8 cellular contexts compared by ENCODE assay signal in the genomic region with DNA sequence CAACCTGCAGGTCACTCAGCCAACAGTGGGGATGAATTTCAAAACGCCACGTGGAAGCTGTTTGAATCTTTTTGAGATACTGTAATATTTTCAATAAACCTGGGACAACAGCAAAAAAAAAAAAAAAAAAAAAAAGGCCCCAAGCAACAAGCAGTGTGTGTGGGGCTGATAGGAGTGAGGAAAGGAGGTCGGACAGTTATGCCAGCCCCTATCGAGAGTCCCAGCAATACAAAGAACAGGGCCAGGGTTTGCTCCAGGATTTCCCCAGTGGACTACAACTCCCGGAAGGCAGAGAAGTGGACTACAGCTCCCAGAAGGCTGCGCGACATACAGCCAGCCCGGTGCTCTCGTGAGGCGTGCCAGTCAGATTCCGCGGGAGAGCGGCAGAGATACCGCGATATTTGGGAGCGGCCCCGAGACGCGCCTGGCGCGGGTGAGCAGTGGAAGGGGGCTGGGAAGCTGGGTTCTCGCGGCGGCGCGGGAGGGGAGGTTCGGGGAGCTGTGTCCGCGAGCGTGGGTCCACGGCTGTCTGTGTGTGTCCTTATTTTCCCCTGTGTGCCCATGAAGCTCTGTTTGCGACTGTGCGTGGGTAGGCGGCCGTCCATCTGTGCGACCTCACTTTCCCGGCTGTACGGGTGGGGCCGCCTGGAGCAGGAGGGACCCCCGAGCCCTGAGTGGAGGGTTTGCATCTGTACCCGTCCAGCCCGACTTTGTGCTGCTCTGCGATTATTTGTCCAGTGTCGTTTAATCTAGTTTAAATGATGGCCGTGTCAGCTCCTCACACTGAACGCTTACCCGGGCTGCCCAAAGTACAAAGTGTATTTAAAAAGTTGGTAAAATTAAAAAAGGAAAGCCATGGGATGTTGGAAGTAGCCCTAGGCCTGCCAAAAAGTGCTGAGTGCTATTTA. TPM values are rescaled to one million over a fixed set of nuclear protein-coding genes. Genes with fewer than 3 reads are reported as not detected.
A peak's percentile ranks its signal among the peaks of the same experiment; 100 is the strongest.
DNase-seq lines count a peak whose midpoint lies in the region; ATAC-seq and TF ChIP-seq lines count a peak whose summit lies in the region.

A gene with protein sequence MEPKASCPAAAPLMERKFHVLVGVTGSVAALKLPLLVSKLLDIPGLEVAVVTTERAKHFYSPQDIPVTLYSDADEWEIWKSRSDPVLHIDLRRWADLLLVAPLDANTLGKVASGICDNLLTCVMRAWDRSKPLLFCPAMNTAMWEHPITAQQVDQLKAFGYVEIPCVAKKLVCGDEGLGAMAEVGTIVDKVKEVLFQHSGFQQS (plus strand): TSS at position 397 of the 908 bp plus-strand sequence. CDS start 4,729 bp downstream, outside the sequence.

- DNase-seq in DMS79 (lab: John Stamatoyannopoulos, UW) (peak; percentile 71), Karpas-422 (peak; percentile 98), RKO (ENCODE audit: low spot score) (peak; percentile 96), activated T-helper 1 cell treated with Interleukin-2 at 50 U/mL for 16 hours (ENCODE audit: low read depth) (peak; percentile 83), esophagus muscularis mucosa (ENCODE audit: extremely low spot score) (peak; percentile 97), myocyte (ENCODE audit: low read depth) (peak; percentile 97)
- DNase-seq in stimulated activated CD8-positive, alpha-beta memory T cell treated with anti-CD3 and anti-CD28 coated beads, Interleukin-7, amount 100 ng/mL, for 48 hours (ENCODE audit: extremely low read depth in 1 of 2, low read depth in 1 of 2): peak; percentile 83 to 93

- H3K27ac ChIP-seq in Karpas-422 (ENCODE audit: low read length) (peak within 1 kb of the TSS; percentile 83), esophagus muscularis mucosa (replicated peaks in 1 of 4) (peak within 1 kb of the TSS; percentile 87 to 90 (median 88))

- H3K4me1 ChIP-seq in Karpas-422 (ENCODE audit: low read length): peaks cover 65% of the 10 kb centered on the region
- peaks cover 11 to 28% (median 17%) of the 10 kb centered on the region in 4 donors for H3K4me1 ChIP-seq in esophagus muscularis mucosa

- no peaks in the 10 kb centered on the region for H3K79me2 ChIP-seq in Karpas-422 (ENCODE audit: low read length)

- H3K4me3 ChIP-seq in Karpas-422 (ENCODE audit: low read length) (peak within 1 kb of the TSS; percentile 80), esophagus muscularis mucosa (peak within 1 kb of the TSS; percentile 75 to 90 (median 87))

- peak in 2 of 3 experiments; percentile 9 to 35 for TF ChIP-seq CTCF in esophagus muscularis mucosa (IDR thresholded peaks at IDR 0.05)

- ATAC-seq in GM21825 (IDR thresholded peaks at IDR 0.05; ENCODE audit: unreplicated experiment): peak; percentile 89

- intact Hi-C loops in esophagus muscularis mucosa (cut with DNase I): loop anchor here (10.0 kb wide), 1 partner anchor 281 kb away; no protein-coding TSS in a partner anchor

- 4% methylated on average over 37 of the region's 47 CpGs for WGBS in esophagus muscularis mucosa

- H2AFZ ChIP-seq in Karpas-422 (ENCODE audit: low read length): no peak within 1 kb of the TSS; the same call in 1 of the 2 replicates

- H3K9me3 ChIP-seq in Karpas-422 (ENCODE audit: low read length) (no peaks in the 10 kb centered on the region), esophagus muscularis mucosa (no peaks in the 10 kb centered on the region)

- peaks cover 10% of the 10 kb centered on the region; the same call in 1 of the 2 replicates for H4K20me1 ChIP-seq in Karpas-422 (ENCODE audit: insufficient read depth, low read depth, low read length)

- peak within 1 kb of the TSS; percentile 80 for H3K4me2 ChIP-seq in Karpas-422 (ENCODE audit: low read depth, low read length, poor library complexity, severe bottlenecking)

- H3K27me3 ChIP-seq in Karpas-422 (ENCODE audit: low read length) (no peaks in the 10 kb centered on the region), esophagus muscularis mucosa (no peaks in the 10 kb centered on the region)

- no peaks in the 10 kb centered on the region for H3K9me2 ChIP-seq in Karpas-422 (replicated peaks; ENCODE audit: insufficient read depth, low read length)

- TF ChIP-seq POLR2A in esophagus muscularis mucosa (IDR thresholded peaks at IDR 0.05; ENCODE audit: low read depth): peak; percentile 43

- H3K9ac ChIP-seq in Karpas-422 (ENCODE audit: low read length): peak within 1 kb of the TSS; percentile 94

- no peak for TF ChIP-seq EP300 in esophagus muscularis mucosa (IDR thresholded peaks at IDR 0.05)

- H3K36me3 ChIP-seq in Karpas-422 (ENCODE audit: insufficient read depth, low read length) (peaks cover 8% of the 10 kb centered on the region), esophagus muscularis mucosa (peaks cover 0 to 2% (median 0%) of the 10 kb centered on the region in 4 donors)

RNA-seq across cellular contexts. Expression of the gene that starts here (rescaled TPM):
- 19.3 and 30.6 TPM in 2 replicates for total RNA-seq in Karpas-422 (2014; rRNA removed; shearing (Covaris generic); ENCODE audit: low replicate concordance)
- total RNA-seq in esophagus muscularis mucosa: 1 to 10 TPM; 6.4 to 8.9 (median 7.4) TPM
- total RNA-seq in myocyte: 7.5 and 15.2 TPM in 2 replicates
- 8.4 TPM for polyA plus RNA-seq in myocyte (2012)

Comparison
In these comparisons a context has a peak if more than half of its experiments do, and no peak if none do; other contexts are left out.
1. Peak in every context shown above with its lines: DNase-seq, ATAC-seq, H3K4me3 ChIP-seq and H3K27ac ChIP-seq.